2 cellular contexts compared by ENCODE assay signal in the genomic region with DNA sequence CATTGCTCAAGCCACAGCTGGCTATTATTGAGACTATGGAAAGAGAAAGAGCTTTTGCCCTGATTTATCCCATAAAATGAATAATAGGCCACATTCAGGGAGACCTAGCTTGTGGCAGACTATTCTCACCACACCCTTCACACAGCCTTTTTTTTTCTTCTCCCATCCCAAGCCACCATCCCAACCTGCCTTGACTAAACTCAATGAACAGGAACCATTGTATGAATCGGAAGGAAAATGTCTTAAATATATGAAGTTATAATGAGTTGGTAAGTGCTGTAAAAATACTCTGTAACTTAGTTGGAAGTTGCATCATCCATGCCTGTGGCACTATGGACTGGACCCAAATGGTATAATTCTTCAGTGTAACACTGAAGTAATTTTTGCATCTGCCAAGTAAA.
TF ChIP-seq lines count a peak whose summit lies in the region.

No MANE protein-coding gene starts in this region.

TF ChIP-seq in A549, 52 proteins besides CTCF, POLR2A, EP300 and RAD21:
- TF ChIP-seq MAFK (IDR thresholded peaks at IDR 0.05; ENCODE audit: partially characterized antibody), result no peak
- no peak for TF ChIP-seq FOXS1 (CRISPR knock-in tag; IDR thresholded peaks at IDR 0.05)
- TF ChIP-seq CHD2 (IDR thresholded peaks at IDR 0.05; ENCODE audit: low read length, partially characterized antibody), result no peak
- no peak for TF ChIP-seq EHMT2 (IDR thresholded peaks at IDR 0.05; ENCODE audit: low read depth)
- no peak for TF ChIP-seq ZFP36 (IDR thresholded peaks at IDR 0.05; ENCODE audit: borderline replicate concordance, partially characterized antibody)
- TF ChIP-seq SREBF2 (IDR thresholded peaks at IDR 0.05), result no peak
- TF ChIP-seq HDAC2 (IDR thresholded peaks at IDR 0.05), result no peak
- no peak for TF ChIP-seq ESRRA (IDR thresholded peaks at IDR 0.05; ENCODE audit: borderline replicate concordance, low read length)
- no peak for TF ChIP-seq MAZ (IDR thresholded peaks at IDR 0.05; ENCODE audit: borderline replicate concordance, low read depth, low read length)
- TF ChIP-seq FOSL2 (IDR thresholded peaks at IDR 0.05), result no peak
- TF ChIP-seq FOSL2 (CRISPR knock-in tag; IDR thresholded peaks at IDR 0.05), result no peak
- TF ChIP-seq BHLHE40 (IDR thresholded peaks at IDR 0.05; ENCODE audit: low read depth, low read length), result no peak
- no peak for TF ChIP-seq RARB (CRISPR knock-in tag; IDR thresholded peaks at IDR 0.05)
- no peak for TF ChIP-seq FOSB (CRISPR knock-in tag; IDR thresholded peaks at IDR 0.05)
- TF ChIP-seq, protein P1, sequence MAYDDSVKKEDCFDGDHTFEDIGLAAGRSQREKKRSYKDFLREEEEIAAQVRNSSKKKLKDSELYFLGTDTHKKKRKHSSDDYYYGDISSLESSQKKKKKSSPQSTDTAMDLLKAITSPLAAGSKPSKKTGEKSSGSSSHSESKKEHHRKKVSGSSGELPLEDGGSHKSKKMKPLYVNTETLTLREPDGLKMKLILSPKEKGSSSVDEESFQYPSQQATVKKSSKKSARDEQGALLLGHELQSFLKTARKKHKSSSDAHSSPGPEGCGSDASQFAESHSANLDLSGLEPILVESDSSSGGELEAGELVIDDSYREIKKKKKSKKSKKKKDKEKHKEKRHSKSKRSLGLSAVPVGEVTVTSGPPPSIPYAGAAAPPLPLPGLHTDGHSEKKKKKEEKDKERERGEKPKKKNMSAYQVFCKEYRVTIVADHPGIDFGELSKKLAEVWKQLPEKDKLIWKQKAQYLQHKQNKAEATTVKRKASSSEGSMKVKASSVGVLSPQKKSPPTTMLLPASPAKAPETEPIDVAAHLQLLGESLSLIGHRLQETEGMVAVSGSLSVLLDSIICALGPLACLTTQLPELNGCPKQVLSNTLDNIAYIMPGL (CRISPR knock-in tag; IDR thresholded peaks at IDR 0.05; ENCODE audit: borderline replicate concordance), result no peak
- no peak for TF ChIP-seq RCOR1 (IDR thresholded peaks at IDR 0.05; ENCODE audit: low read depth, low read length)

TF ChIP-seq in HCT116, 20 proteins besides CTCF, POLR2A, EP300 and RAD21:
- TF ChIP-seq POLR2AphosphoS5 (IDR thresholded peaks at IDR 0.05; ENCODE audit: low read depth, low read length), result no peak
- TF ChIP-seq SRF (IDR thresholded peaks at IDR 0.05; ENCODE audit: low read depth), result no peak
- TF ChIP-seq, protein P2, sequence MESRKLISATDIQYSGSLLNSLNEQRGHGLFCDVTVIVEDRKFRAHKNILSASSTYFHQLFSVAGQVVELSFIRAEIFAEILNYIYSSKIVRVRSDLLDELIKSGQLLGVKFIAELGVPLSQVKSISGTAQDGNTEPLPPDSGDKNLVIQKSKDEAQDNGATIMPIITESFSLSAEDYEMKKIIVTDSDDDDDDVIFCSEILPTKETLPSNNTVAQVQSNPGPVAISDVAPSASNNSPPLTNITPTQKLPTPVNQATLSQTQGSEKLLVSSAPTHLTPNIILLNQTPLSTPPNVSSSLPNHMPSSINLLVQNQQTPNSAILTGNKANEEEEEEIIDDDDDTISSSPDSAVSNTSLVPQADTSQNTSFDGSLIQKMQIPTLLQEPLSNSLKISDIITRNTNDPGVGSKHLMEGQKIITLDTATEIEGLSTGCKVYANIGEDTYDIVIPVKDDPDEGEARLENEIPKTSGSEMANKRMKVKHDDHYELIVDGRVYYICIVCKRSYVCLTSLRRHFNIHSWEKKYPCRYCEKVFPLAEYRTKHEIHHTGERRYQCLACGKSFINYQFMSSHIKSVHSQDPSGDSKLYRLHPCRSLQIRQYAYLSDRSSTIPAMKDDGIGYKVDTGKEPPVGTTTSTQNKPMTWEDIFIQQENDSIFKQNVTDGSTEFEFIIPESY (IDR thresholded peaks at IDR 0.05; ENCODE audit: extremely low read depth, insufficient replicate concordance, low read length), result no peak
- TF ChIP-seq EZH2 (IDR thresholded peaks at IDR 0.05), result no peak
- TF ChIP-seq, protein P3, sequence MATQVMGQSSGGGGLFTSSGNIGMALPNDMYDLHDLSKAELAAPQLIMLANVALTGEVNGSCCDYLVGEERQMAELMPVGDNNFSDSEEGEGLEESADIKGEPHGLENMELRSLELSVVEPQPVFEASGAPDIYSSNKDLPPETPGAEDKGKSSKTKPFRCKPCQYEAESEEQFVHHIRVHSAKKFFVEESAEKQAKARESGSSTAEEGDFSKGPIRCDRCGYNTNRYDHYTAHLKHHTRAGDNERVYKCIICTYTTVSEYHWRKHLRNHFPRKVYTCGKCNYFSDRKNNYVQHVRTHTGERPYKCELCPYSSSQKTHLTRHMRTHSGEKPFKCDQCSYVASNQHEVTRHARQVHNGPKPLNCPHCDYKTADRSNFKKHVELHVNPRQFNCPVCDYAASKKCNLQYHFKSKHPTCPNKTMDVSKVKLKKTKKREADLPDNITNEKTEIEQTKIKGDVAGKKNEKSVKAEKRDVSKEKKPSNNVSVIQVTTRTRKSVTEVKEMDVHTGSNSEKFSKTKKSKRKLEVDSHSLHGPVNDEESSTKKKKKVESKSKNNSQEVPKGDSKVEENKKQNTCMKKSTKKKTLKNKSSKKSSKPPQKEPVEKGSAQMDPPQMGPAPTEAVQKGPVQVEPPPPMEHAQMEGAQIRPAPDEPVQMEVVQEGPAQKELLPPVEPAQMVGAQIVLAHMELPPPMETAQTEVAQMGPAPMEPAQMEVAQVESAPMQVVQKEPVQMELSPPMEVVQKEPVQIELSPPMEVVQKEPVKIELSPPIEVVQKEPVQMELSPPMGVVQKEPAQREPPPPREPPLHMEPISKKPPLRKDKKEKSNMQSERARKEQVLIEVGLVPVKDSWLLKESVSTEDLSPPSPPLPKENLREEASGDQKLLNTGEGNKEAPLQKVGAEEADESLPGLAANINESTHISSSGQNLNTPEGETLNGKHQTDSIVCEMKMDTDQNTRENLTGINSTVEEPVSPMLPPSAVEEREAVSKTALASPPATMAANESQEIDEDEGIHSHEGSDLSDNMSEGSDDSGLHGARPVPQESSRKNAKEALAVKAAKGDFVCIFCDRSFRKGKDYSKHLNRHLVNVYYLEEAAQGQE (IDR thresholded peaks at IDR 0.05; ENCODE audit: low read depth), result no peak
TF ChIP-seq in HCT116: peak in this region for 0.
